Comparison of ENCODE assay signal across 7 cellular contexts in genomic region chr18:30568333-30568732, GRCh38.
"Had no signal": no experiment of that assay in that cellular context is flagged by ENCODE, and none has a peak within 500 bp of the region (broad histone marks: within the 10 kb centered on the region; RNA-seq: fewer than 3 reads in every experiment).

No MANE protein-coding gene starts in this region.

- ATAC-seq: HepG2 had no signal

- FAIRE-seq: HepG2, HTR-8/SVneo had no signal

- H3K4me3 Mint-ChIP-seq: IgD-negative memory B cell had no signal

- H3K27me3 Mint-ChIP-seq: IgD-negative memory B cell had no signal

- H3K27ac ChIP-seq: HL-60 had no signal

- H3K27ac Mint-ChIP-seq: IgD-negative memory B cell had no signal

- H3K36me3 Mint-ChIP-seq: IgD-negative memory B cell had no signal

- H3K4me1 Mint-ChIP-seq: IgD-negative memory B cell had no signal

- DNase-seq: IMR-90, KBM-7, KG1 had no signal
